In the genomic region with DNA sequence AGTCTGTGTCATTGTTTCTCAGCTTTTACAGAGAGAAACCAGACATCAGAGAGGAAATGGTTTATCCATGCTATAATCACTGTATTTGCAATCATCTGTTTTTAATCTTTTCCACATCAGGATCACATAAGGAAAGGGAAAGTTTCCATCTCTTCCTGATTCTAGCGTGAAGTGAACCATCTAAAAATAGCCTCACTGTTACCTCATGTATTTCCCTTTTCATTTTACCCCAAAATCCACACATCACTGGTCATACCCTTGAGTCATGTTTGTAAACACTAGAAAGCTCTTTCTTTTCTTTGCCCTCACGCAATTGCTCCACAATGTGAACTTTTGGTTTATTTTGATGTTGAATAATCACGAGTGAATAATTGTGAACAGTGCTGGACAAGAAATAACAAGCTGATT, we compare ENCODE assay signal across 10 cellular contexts.
DNase-seq lines count a peak whose midpoint lies in the region; ATAC-seq and TF ChIP-seq lines count a peak whose summit lies in the region.
"Had no signal": no experiment of that assay in that cellular context is flagged by ENCODE, and none has a peak within 500 bp of the region (broad histone marks: within the 10 kb centered on the region; RNA-seq: fewer than 3 reads in every experiment).

No MANE protein-coding gene starts in this region.

- peak overlapping the region; percentile 2 to 53 for H3K27ac ChIP-seq in uterus

- no peak for TF ChIP-seq POLR2A in uterus (IDR thresholded peaks at IDR 0.05)

- H3K4me1 ChIP-seq in HAP-1 = peaks cover 31% of the 10 kb centered on the region
- H3K4me1 ChIP-seq in uterus = no peaks in the 10 kb centered on the region

- in situ Hi-C loops in HAP-1 (cut with MboI; ENCODE audit: low sequenced_read_pairs) = no loop called here

- H3K27me3 ChIP-seq in HAP-1 (ENCODE audit: low read depth) (no peaks in the 10 kb centered on the region), uterus (no peaks in the 10 kb centered on the region), H7 (ENCODE audit: control insufficient read depth, insufficient read depth, low read length) (no peaks in the 10 kb centered on the region)

- DNase-seq in HAP-1 (ENCODE audit: low spot score in 2 of 2) (peak; percentile 17 to 88), amniotic epithelial cell (ENCODE audit: low read depth) (peak; percentile 92), iris pigment epithelial cell (ENCODE audit: low read depth) (peak; percentile 92), uterus (no peak), H7 (no peak)
- DNase-seq in activated CD4-positive, alpha-beta T cell treated with anti-CD3 and anti-CD28 coated beads for 4 hours = no peak
- DNase-seq: activated naive CD8-positive, alpha-beta T cell treated with anti-CD3 and anti-CD28 coated beads, Interleukin-2, amount 10 ng/mL, durations not matched to agents 7 days and 5 days; glutamatergic neuron; nephron progenitor cell had no signal

- no peak overlapping the region for H3K4me3 ChIP-seq in HAP-1
- H3K4me3 ChIP-seq in uterus = no peak overlapping the region
- no peak overlapping the region for H3K4me3 ChIP-seq in H7 (ENCODE audit: insufficient read depth, low read depth, low read length)

- TF ChIP-seq CTCF in uterus (IDR thresholded peaks at IDR 0.05) = no peak

- no peak for ATAC-seq in HG02884 (IDR thresholded peaks at IDR 0.05; ENCODE audit: unreplicated experiment)

- intact Hi-C loops in uterus (cut with DNase I; ENCODE audit: low total_unique reads) = no loop called here

- no peaks in the 10 kb centered on the region for H3K9me3 ChIP-seq in HAP-1
- no peaks in the 10 kb centered on the region for H3K9me3 ChIP-seq in uterus

- H3K36me3 ChIP-seq in HAP-1 (replicated peaks) (no peaks in the 10 kb centered on the region), uterus (no peaks in the 10 kb centered on the region), H7 (replicated peaks; ENCODE audit: control insufficient read depth, insufficient read depth, low read length) (no peaks in the 10 kb centered on the region)

Comparison
In these comparisons a context has a peak if more than half of its experiments do, and no peak if none do; other contexts are left out.
1. DNase-seq: peak in HAP-1 (2 of 2), amniotic epithelial cell (single experiment) and iris pigment epithelial cell (single experiment); none in uterus (0 of 2), H7 (single experiment) and activated CD4-positive, alpha-beta T cell treated with anti-CD3 and anti-CD28 coated beads for 4 hours (0 of 2).